In the genomic region with DNA sequence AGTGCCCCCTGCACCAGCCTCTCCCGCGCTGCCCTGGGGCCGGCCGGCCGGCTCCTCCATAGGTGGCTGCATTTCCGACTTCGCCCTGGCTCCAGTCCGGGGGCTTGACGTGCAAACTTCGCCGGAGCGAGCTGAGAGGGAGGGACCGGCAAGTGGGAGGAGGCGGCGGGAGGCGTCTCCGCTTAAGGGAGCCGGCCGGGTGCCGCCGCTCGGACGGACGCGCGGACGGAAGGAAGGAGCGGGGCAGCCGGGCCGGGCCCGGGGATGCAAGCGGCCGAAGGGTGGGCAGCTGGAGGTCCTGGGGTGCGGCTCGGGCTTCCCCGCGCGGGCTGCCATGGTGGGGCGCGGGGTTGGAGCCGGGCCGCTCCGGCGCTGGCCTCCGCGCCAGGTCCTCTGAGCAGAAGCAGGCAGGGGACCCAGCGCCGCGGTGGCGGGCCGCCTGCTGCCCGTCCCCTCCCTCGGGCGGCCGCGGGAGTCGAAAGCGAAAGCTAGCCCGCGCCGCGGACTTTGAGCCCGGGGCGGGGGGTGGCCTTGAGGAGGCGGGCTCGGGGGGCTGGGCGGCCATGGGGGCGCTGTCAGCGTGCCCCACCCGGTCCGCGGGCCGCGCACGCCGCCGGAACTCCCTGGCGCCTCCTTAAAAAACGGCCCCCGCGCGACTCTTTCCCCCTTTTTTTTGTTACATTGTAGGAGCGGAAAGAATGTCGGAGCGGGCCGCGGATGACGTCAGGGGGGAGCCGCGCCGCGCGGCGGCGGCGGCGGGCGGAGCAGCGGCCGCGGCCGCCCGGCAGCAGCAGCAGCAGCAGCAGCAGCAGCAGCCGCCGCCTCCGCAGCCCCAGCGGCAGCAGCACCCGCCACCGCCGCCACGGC, we compare ENCODE assay signal across 8 cellular contexts. TPM values are rescaled to one million over a fixed set of nuclear protein-coding genes. Genes with fewer than 3 reads are reported as not detected.
DNase-seq lines count a peak whose midpoint lies in the region; ATAC-seq lines count a peak whose summit lies in the region.

A gene (minus strand): TSS at position 483 of the 867 bp plus-strand sequence.

- H3K4me1 Mint-ChIP-seq in activated CD8-positive, alpha-beta memory T cell treated with anti-CD3 and anti-CD28 coated beads, Interleukin-2, amount 10 ng/mL, durations not matched to agents 7 days and 5 days, result peaks cover 51% of the 10 kb centered on the region
- peaks cover 15 to 35% of the 10 kb centered on the region in 2 donors for H3K4me1 Mint-ChIP-seq in effector memory CD8-positive, alpha-beta T cell (ENCODE audit: low read depth in 2 of 2)

- H3K9me3 Mint-ChIP-seq in activated CD8-positive, alpha-beta memory T cell treated with anti-CD3 and anti-CD28 coated beads, Interleukin-2, amount 10 ng/mL, durations not matched to agents 7 days and 5 days (ENCODE audit: low read depth), result no peaks in the 10 kb centered on the region
- H3K9me3 Mint-ChIP-seq in effector memory CD8-positive, alpha-beta T cell, result no peaks in the 10 kb centered on the region

- DNase-seq in CD1c-positive myeloid dendritic cell (ENCODE audit: extremely low spot score), result peak; percentile 91
- peak; percentile 70 for DNase-seq in GM19240 (ENCODE audit: insufficient read length, low spot score)
- DNase-seq in NOMO-1 (lab: John Stamatoyannopoulos, UW; ENCODE audit: unreplicated experiment in 2 of 2), result peak; percentile 74 to 81
- DNase-seq in activated CD8-positive, alpha-beta memory T cell treated with anti-CD3 and anti-CD28 coated beads, Interleukin-2, amount 10 ng/mL, durations not matched to agents 7 days and 5 days, result peak; percentile 89
- peak; percentile 73 to 78 (median 73) for DNase-seq in effector memory CD8-positive, alpha-beta T cell
- DNase-seq in mesenteric fat pad (ENCODE audit: low spot score), result peak; percentile 96
- peak; percentile 79 for DNase-seq in stimulated activated CD8-positive, alpha-beta memory T cell treated with anti-CD3 and anti-CD28 coated beads, Interleukin-12 subunit alpha, Interleukin-12 subunit beta, amount 100 ng/mL, for 4 hours (ENCODE audit: low read depth)

- CTCF ChIA-PET in activated CD8-positive, alpha-beta memory T cell treated with anti-CD3 and anti-CD28 coated beads, Interleukin-2, amount 10 ng/mL, durations not matched to agents 7 days and 5 days (lab: Charles Lee), result interaction anchor here (0.9 to 1.4 kb wide), 8 partner anchors 16 to 111 kb away, joined by 3 to 4 read pairs (median 3); a partner anchor contains a TSS

- peaks cover 33% of the 10 kb centered on the region for H3K36me3 Mint-ChIP-seq in activated CD8-positive, alpha-beta memory T cell treated with anti-CD3 and anti-CD28 coated beads, Interleukin-2, amount 10 ng/mL, durations not matched to agents 7 days and 5 days
- peaks cover 35% of the 10 kb centered on the region for H3K36me3 Mint-ChIP-seq in effector memory CD8-positive, alpha-beta T cell (ENCODE audit: insufficient read depth)

- peak within 1 kb of the TSS; percentile 86 for H3K4me3 Mint-ChIP-seq in activated CD8-positive, alpha-beta memory T cell treated with anti-CD3 and anti-CD28 coated beads, Interleukin-2, amount 10 ng/mL, durations not matched to agents 7 days and 5 days
- H3K4me3 Mint-ChIP-seq in effector memory CD8-positive, alpha-beta T cell, result peak within 1 kb of the TSS; percentile 87 to 90

- H3K27me3 Mint-ChIP-seq in activated CD8-positive, alpha-beta memory T cell treated with anti-CD3 and anti-CD28 coated beads, Interleukin-2, amount 10 ng/mL, durations not matched to agents 7 days and 5 days, result no peaks in the 10 kb centered on the region
- H3K27me3 Mint-ChIP-seq in effector memory CD8-positive, alpha-beta T cell, result no peaks in the 10 kb centered on the region

- ATAC-seq in HG03442 (IDR thresholded peaks at IDR 0.05; ENCODE audit: unreplicated experiment), result peak; percentile 78
- ATAC-seq in activated CD8-positive, alpha-beta memory T cell treated with anti-CD3 and anti-CD28 coated beads, Interleukin-2, amount 10 ng/mL, durations not matched to agents 7 days and 5 days, result peak; percentile 79
- peak; percentile 66 for ATAC-seq in effector memory CD8-positive, alpha-beta T cell (replicated peaks)

- H3K27ac Mint-ChIP-seq in activated CD8-positive, alpha-beta memory T cell treated with anti-CD3 and anti-CD28 coated beads, Interleukin-2, amount 10 ng/mL, durations not matched to agents 7 days and 5 days, result peak within 1 kb of the TSS; percentile 98
- H3K27ac Mint-ChIP-seq in effector memory CD8-positive, alpha-beta T cell, result peak within 1 kb of the TSS; percentile 89 to 93

RNA-seq across cellular contexts. Expression of the gene that starts here (rescaled TPM):
- 1 to 10 TPM in 1 of 2 experiments, not detected in 1; 1.3 TPM for total RNA-seq in activated CD8-positive, alpha-beta memory T cell treated with anti-CD3 and anti-CD28 coated beads, Interleukin-2, amount 10 ng/mL, durations not matched to agents 7 days and 5 days
- not detected for total RNA-seq in mesenteric fat pad

Comparison
In these comparisons a context has a peak if more than half of its experiments do, and no peak if none do; other contexts are left out.
1. Peak in every context shown above with its lines: DNase-seq and ATAC-seq.
2. Peak in DNase-seq in mesenteric fat pad; RNA of the gene not detected or under 1 TPM.